1 cellular context compared by ENCODE assay signal in genomic region chr9:111524731-111525055, GRCh38.
TF ChIP-seq lines count a peak whose summit lies in the region.

No MANE protein-coding gene starts in this region.

TF ChIP-seq in endothelial cell of umbilical vein, 7 proteins besides CTCF, POLR2A, EP300 and RAD21 (continued from another document):
- TF ChIP-seq MYC (IDR thresholded peaks at IDR 0.05; ENCODE audit: low read depth, low read length) (no peak), EZH2 (IDR thresholded peaks at IDR 0.05; ENCODE audit: borderline replicate concordance, low read depth, low read length, severe bottlenecking) (no peak), MAX (IDR thresholded peaks at IDR 0.05; ENCODE audit: insufficient read depth, insufficient read length) (no peak), JUN (IDR thresholded peaks at IDR 0.05; ENCODE audit: borderline replicate concordance, insufficient read depth, insufficient read length, low read depth) (no peak)
